In the genomic region with DNA sequence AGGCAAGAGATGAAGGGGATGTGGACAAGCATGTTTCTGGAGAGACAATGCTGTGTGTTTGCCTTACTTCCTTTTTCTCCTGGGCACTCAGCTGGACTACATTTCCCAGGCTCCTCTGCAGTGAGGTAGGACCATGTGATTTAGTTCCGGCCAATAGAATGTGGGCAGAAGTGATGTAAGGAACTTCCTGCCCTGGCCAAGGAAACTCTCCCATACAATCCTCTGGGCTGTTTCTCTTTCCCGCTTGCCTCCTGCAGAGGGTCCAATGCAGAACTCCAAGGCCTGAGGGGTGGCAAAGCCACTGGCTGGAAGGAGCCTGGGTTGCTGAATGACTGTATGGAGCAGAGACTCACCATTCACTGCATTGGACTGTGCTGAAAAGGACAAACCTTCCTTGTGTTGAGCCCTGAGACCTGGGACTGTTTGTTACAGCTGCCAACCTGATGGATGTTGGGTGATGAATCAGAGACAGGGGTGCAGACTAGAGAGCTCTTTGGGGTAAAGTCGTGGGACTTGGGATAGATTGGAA, we compare ENCODE assay signal across 8 cellular contexts.
A peak's percentile ranks its signal among the peaks of the same experiment; 100 is the strongest.
DNase-seq lines count a peak whose midpoint lies in the region; ATAC-seq and TF ChIP-seq lines count a peak whose summit lies in the region.

No MANE protein-coding gene starts in this region.

- TF ChIP-seq CTCF in DOHH2 (IDR thresholded peaks at IDR 0.05; ENCODE audit: low read depth, low read length, poor library complexity, severe bottlenecking): no peak
- TF ChIP-seq CTCF in mucosa of descending colon (IDR thresholded peaks at IDR 0.05): no peak

- peak overlapping the region; percentile 28 for H3K4me3 Mint-ChIP-seq in dendritic cell treated with granulocyte-macrophage colony-stimulating factor and Interleukin-4, amounts not matched to agents 40 ng/mL and 50 ng/mL, for 4 days

- peaks cover 15% of the 10 kb centered on the region for H3K4me1 Mint-ChIP-seq in dendritic cell treated with granulocyte-macrophage colony-stimulating factor and Interleukin-4, amounts not matched to agents 40 ng/mL and 50 ng/mL, for 4 days (ENCODE audit: low read depth)

- H3K4me3 ChIP-seq in DOHH2 (ENCODE audit: low read length) (peak overlapping the region; percentile 69), mucosa of descending colon (no peak overlapping the region)

- no peaks in the 10 kb centered on the region for H3K79me2 ChIP-seq in DOHH2 (ENCODE audit: control insufficient read depth, low read length)

- H3K9me3 Mint-ChIP-seq in dendritic cell treated with granulocyte-macrophage colony-stimulating factor and Interleukin-4, amounts not matched to agents 40 ng/mL and 50 ng/mL, for 4 days: peaks cover 10% of the 10 kb centered on the region

- no peak overlapping the region for H3K27ac ChIP-seq in DOHH2 (ENCODE audit: low read depth, low read length)

- peaks cover 9% of the 10 kb centered on the region for H3K27me3 Mint-ChIP-seq in dendritic cell treated with granulocyte-macrophage colony-stimulating factor and Interleukin-4, amounts not matched to agents 40 ng/mL and 50 ng/mL, for 4 days

- peak overlapping the region; percentile 57 for H3K27ac Mint-ChIP-seq in dendritic cell treated with granulocyte-macrophage colony-stimulating factor and Interleukin-4, amounts not matched to agents 40 ng/mL and 50 ng/mL, for 4 days

- H3K4me1 ChIP-seq in DOHH2 (ENCODE audit: control insufficient read depth, low read length) (peaks cover 11% of the 10 kb centered on the region), mucosa of descending colon (ENCODE audit: low read depth) (no peaks in the 10 kb centered on the region)

- H4K20me1 ChIP-seq in DOHH2 (ENCODE audit: control insufficient read depth, insufficient read depth, low read depth, low read length): no peaks in the 10 kb centered on the region

- H3K9me3 ChIP-seq in DOHH2 (ENCODE audit: control insufficient read depth, insufficient read depth, low read length) (peaks cover 2% of the 10 kb centered on the region; the same call in 1 of the 2 replicates), mucosa of descending colon (no peaks in the 10 kb centered on the region)

- peaks cover 10% of the 10 kb centered on the region for H3K27me3 ChIP-seq in DOHH2 (ENCODE audit: control insufficient read depth, low read length)

- ATAC-seq in HG03342 (IDR thresholded peaks at IDR 0.05; ENCODE audit: unreplicated experiment) (peak; percentile 100), mucosa of descending colon (peak; percentile 93)

- no peaks in the 10 kb centered on the region for H3K36me3 Mint-ChIP-seq in dendritic cell treated with granulocyte-macrophage colony-stimulating factor and Interleukin-4, amounts not matched to agents 40 ng/mL and 50 ng/mL, for 4 days (ENCODE audit: low read depth)

- no peaks in the 10 kb centered on the region for H3K9me2 ChIP-seq in DOHH2 (replicated peaks; ENCODE audit: control insufficient read depth, low read length)

- peak overlapping the region; percentile 78 for H3K4me2 ChIP-seq in DOHH2 (ENCODE audit: low read length)

- H3F3A ChIP-seq in DOHH2 (ENCODE audit: control insufficient read depth, insufficient read depth): no peaks in the 10 kb centered on the region

- intact Hi-C loops in dendritic cell treated with granulocyte-macrophage colony-stimulating factor and Interleukin-4, amounts not matched to agents 40 ng/mL and 50 ng/mL, for 4 days (cut with micrococcal nuclease): no loop called here
- intact Hi-C loops in mucosa of descending colon (cut with DNase I, micrococcal nuclease): no loop called here

- H3K36me3 ChIP-seq in DOHH2 (ENCODE audit: control insufficient read depth, low read length): no peaks in the 10 kb centered on the region
- no peaks in the 10 kb centered on the region for H3K36me3 ChIP-seq in mucosa of descending colon (ENCODE audit: low read depth)

- DNase-seq in GM19240 (ENCODE audit: insufficient read length, low spot score) (peak; percentile 79), OCI-M1 (lab: John Stamatoyannopoulos, UW) (peak; percentile 92), mucosa of descending colon (peak in 1 of 3 donors; percentile 67), NCI-H128 (lab: John Stamatoyannopoulos, UW; ENCODE audit: unreplicated experiment) (no peak), NCI-H510A (lab: John Stamatoyannopoulos, UW) (no peak)

Comparison
In these comparisons a context has a peak if more than half of its experiments do, and no peak if none do; other contexts are left out.
1. DNase-seq: peak in GM19240 (single experiment) and OCI-M1 (single experiment); none in NCI-H128 (single experiment) and NCI-H510A (single experiment).